Comparison of ENCODE assay signal across 1 cellular context in the genomic region with DNA sequence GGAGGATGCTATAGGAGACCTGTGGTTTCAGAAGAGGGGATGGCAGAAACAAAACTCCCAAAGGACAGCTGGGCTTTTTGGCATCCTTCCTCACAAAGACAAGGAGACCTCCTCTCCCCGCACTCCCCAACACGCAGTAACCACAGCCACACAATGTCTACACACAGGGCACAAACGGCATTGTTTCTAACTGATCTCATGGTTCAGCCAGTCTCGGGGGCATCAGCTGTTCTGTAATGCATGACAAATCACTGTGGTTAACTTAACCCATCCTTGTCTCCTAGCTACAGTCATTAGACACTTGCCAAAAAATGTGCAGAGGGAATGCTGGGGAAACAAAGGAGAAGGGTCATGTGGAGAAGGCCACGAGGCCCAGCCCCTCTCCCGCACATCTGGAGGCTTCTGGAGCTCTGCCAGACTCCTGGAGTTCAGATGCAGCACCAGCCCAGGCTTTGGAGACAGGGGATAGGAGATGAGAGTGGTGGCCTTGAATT.
TF ChIP-seq lines count a peak whose summit lies in the region.

No MANE protein-coding gene starts in this region.

TF ChIP-seq in WTC11, 78 proteins besides CTCF, POLR2A, EP300 and RAD21 (continued from another document):
- TF ChIP-seq, protein P1, sequence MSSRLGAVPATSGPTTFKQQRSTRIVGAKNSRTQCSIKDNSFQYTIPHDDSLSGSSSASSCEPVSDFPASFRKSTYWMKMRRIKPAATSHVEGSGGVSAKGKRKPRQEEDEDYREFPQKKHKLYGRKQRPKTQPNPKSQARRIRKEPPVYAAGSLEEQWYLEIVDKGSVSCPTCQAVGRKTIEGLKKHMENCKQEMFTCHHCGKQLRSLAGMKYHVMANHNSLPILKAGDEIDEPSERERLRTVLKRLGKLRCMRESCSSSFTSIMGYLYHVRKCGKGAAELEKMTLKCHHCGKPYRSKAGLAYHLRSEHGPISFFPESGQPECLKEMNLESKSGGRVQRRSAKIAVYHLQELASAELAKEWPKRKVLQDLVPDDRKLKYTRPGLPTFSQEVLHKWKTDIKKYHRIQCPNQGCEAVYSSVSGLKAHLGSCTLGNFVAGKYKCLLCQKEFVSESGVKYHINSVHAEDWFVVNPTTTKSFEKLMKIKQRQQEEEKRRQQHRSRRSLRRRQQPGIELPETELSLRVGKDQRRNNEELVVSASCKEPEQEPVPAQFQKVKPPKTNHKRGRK (CRISPR knock-in tag; IDR thresholded peaks at IDR 0.05; ENCODE audit: borderline replicate concordance): no peak
- no peak for TF ChIP-seq RORB (CRISPR knock-in tag; IDR thresholded peaks at IDR 0.05)
- TF ChIP-seq GTF2I (CRISPR knock-in tag; conservative IDR thresholded peaks at IDR 0.05): no peak
- TF ChIP-seq, protein P2, sequence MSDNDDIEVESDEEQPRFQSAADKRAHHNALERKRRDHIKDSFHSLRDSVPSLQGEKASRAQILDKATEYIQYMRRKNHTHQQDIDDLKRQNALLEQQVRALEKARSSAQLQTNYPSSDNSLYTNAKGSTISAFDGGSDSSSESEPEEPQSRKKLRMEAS (CRISPR knock-in tag; IDR thresholded peaks at IDR 0.05): no peak
- TF ChIP-seq ZNF396 (CRISPR knock-in tag; IDR thresholded peaks at IDR 0.05; ENCODE audit: borderline replicate concordance): no peak
- TF ChIP-seq ZNF416 (CRISPR knock-in tag; IDR thresholded peaks at IDR 0.05): no peak
- TF ChIP-seq TEAD4 (CRISPR knock-in tag; IDR thresholded peaks at IDR 0.05): no peak
- TF ChIP-seq, protein P3, sequence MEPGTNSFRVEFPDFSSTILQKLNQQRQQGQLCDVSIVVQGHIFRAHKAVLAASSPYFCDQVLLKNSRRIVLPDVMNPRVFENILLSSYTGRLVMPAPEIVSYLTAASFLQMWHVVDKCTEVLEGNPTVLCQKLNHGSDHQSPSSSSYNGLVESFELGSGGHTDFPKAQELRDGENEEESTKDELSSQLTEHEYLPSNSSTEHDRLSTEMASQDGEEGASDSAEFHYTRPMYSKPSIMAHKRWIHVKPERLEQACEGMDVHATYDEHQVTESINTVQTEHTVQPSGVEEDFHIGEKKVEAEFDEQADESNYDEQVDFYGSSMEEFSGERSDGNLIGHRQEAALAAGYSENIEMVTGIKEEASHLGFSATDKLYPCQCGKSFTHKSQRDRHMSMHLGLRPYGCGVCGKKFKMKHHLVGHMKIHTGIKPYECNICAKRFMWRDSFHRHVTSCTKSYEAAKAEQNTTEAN (CRISPR knock-in tag; IDR thresholded peaks at IDR 0.05): no peak
- TF ChIP-seq OVOL2 (CRISPR knock-in tag; IDR thresholded peaks at IDR 0.05; ENCODE audit: borderline replicate concordance): no peak
